8 cellular contexts compared by ENCODE assay signal in the genomic region with DNA sequence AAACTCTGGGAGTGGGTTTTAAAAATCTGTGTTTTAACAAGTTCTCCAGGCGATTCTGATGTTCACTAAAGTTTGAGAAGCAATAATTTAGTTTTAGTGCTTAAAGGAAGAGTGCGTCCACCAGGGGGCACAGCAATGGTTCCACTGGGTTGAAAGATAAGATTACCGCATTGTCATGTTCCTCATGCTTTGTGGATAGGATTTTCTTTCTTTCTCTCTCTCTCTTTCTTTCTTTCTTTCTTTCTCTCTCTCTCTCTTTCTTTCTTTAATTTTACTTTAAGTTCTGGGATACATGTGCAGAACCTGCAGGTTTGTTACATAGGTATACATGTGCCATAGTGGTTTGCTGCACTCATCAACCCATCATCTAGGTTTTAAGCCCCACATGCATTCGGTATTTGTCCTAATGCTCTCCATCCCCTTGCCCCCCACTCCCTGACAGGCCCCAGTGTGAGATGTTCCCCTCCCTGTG. TPM values are rescaled to one million over a fixed set of nuclear protein-coding genes. Genes with fewer than 3 reads are reported as not detected.
DNase-seq lines count a peak whose midpoint lies in the region; ATAC-seq, FAIRE-seq and TF ChIP-seq lines count a peak whose summit lies in the region.
"Not testable (repeated sequence)": the region's sequence is repeated elsewhere in the genome, so short reads cannot be mapped to it uniquely, and the experiment has no call there.

No MANE protein-coding gene starts in this region.

- H3K9ac ChIP-seq in PC-3 (ENCODE audit: low read length); H1 (replicated peaks in 1 of 4; ENCODE audit: extremely low read depth in 1 of 4, low read depth in 3 of 4, low read length in 3 of 4): not testable (repeated sequence)

- not testable (repeated sequence) for H3K4me1 ChIP-seq in PC-3 (ENCODE audit: insufficient read depth, low read length); H1 (replicated peaks in 1 of 4; ENCODE audit: control insufficient read depth in 3 of 4, insufficient read depth in 4 of 4, low read length in 3 of 4); lower lobe of right lung

- 46% methylated on average over 4 of the region's 4 CpGs; no CpG with 5 or more reads in 1 of the 2 experiments for WGBS in H1 (ENCODE audit: extremely low coverage in 1 of 2, insufficient coverage in 1 of 2, insufficient read length in 1 of 2, insufficient replicate concordance in 2 of 2, low coverage in 1 of 2, low lambda C conversion rate in 2 of 2, missing lambda C conversion rate in 1 of 2), 2 experiments

- H3K4me3 ChIP-seq in PC-3 (ENCODE audit: low read length); H1 (ENCODE audit: extremely low read depth in 1 of 4, insufficient read depth in 2 of 4, low read depth in 3 of 4, low read length in 4 of 4); lower lobe of right lung: not testable (repeated sequence)

- not testable (repeated sequence) for H4K20me1 ChIP-seq in PC-3 (ENCODE audit: low read length); H1 (replicated peaks in 1 of 2; ENCODE audit: control insufficient read depth in 1 of 2, insufficient read depth in 2 of 2, low read length in 2 of 2)

- H3K14ac ChIP-seq in H1 (ENCODE audit: insufficient read length), result not testable (repeated sequence)

- not testable (repeated sequence) for TF ChIP-seq POLR2A in H1 (IDR thresholded peaks at IDR 0.05; ENCODE audit: control extremely low read depth in 1 of 2, low read depth in 2 of 2, low read length in 2 of 2)

- DNase-seq in CD1c-positive myeloid dendritic cell (ENCODE audit: extremely low spot score) (peak; percentile 80), PC-3 (peak; percentile 81), H1 (ENCODE audit: low read depth in 1 of 2, low spot score in 2 of 2) (peak in 1 of 2 experiments; percentile 70), lower lobe of right lung (peak; percentile 84)
- peak; percentile 76 for DNase-seq in activated CD8-positive, alpha-beta memory T cell treated with anti-CD3 and anti-CD28 coated beads, Interleukin-2, amount 50 U/mL, for 4 hours
- DNase-seq in stimulated activated CD4-positive, alpha-beta T cell treated with anti-CD3 and anti-CD28 coated beads, TNF-alpha, amount 100 ng/mL, for 48 hours (ENCODE audit: low read depth in 3 of 3), result peak; percentile 38 to 80 (median 60)

- peak; percentile 70 for FAIRE-seq in H1 (lab: Jason Lieb, UNC)

- POLR2A ChIA-PET in PC-3 (lab: Charles Lee; ENCODE audit: unreplicated experiment), result not testable (repeated sequence)
- POLR2A ChIA-PET in H1 (lab: Charles Lee; ENCODE audit: partially characterized antibody), result interaction anchor here (0.7 kb wide), 1 partner anchor 106 kb away, joined by 3 read pairs; no protein-coding TSS in a partner anchor

- not testable (repeated sequence) for H4K5ac ChIP-seq in H1 (ENCODE audit: insufficient read length, low read depth, low read length)

- H3K36me3 ChIP-seq in KOPT-K1 (ENCODE audit: insufficient read depth, low read length); PC-3 (ENCODE audit: low read depth, low read length); H1 (ENCODE audit: control insufficient read depth in 2 of 4, insufficient read depth in 4 of 4, low read length in 3 of 4); lower lobe of right lung: not testable (repeated sequence)

- not testable (repeated sequence) for H2BK20ac ChIP-seq in H1 (ENCODE audit: low read length)

- BruUV-seq in PC-3 (replicated peaks; lab: Mats Ljungman, UMichigan), result not testable (repeated sequence)

- H2BK5ac ChIP-seq in H1 (ENCODE audit: low read depth, low read length), result not testable (repeated sequence)

- H3K23me2 ChIP-seq in H1 (ENCODE audit: low read depth, low read length), result not testable (repeated sequence)

- H3K27me3 ChIP-seq in PC-3 (ENCODE audit: low read length), result peaks cover 11% of the 10 kb centered on the region; the same call in 1 of the 2 replicates
- H3K27me3 ChIP-seq in H1 (replicated peaks in 1 of 4; ENCODE audit: control insufficient read depth in 3 of 4, extremely low read depth in 1 of 4, insufficient read depth in 3 of 4, low read length in 3 of 4); lower lobe of right lung (ENCODE audit: low read depth): not testable (repeated sequence)

- H4K91ac ChIP-seq in H1 (replicated peaks; ENCODE audit: insufficient read length, low read length), result not testable (repeated sequence)

- H3K9me3 ChIP-seq in KOPT-K1 (ENCODE audit: insufficient read depth, low read length, poor library complexity, severe bottlenecking), result peaks cover 20% of the 10 kb centered on the region
- H3K9me3 ChIP-seq in PC-3 (ENCODE audit: low read length); H1 (ENCODE audit: insufficient read depth in 2 of 2, low read depth in 1 of 2, low read length in 1 of 2); lower lobe of right lung: not testable (repeated sequence)

- TF ChIP-seq RAD21 in H1 (IDR thresholded peaks at IDR 0.05 in 1 of 2, conservative IDR thresholded peaks at IDR 0.05 in 1 of 2; ENCODE audit: low read depth in 2 of 2, low read length in 2 of 2), result peak; percentile 68 to 69

- 0 out of 2 replicates have a peak overlapping the region, but pooled peaks have one; percentile 46 for H2AFZ ChIP-seq in PC-3 (ENCODE audit: low read length)
- not testable (repeated sequence) for H2AFZ ChIP-seq in H1 (ENCODE audit: low read length)

- peak overlapping the region; percentile 63 for H3K27ac ChIP-seq in KOPT-K1 (ENCODE audit: low read depth, low read length, poor library complexity, severe bottlenecking)
- H3K27ac ChIP-seq in PC-3 (ENCODE audit: low read length); H1 (ENCODE audit: low read depth, low read length); lower lobe of right lung: not testable (repeated sequence)

- not testable (repeated sequence) for H3F3A ChIP-seq in PC-3 (ENCODE audit: low read length, unreplicated experiment)

- H3K23ac ChIP-seq in H1 (ENCODE audit: insufficient read length), result not testable (repeated sequence)

- H3K4me2 ChIP-seq in PC-3 (ENCODE audit: low read length); H1 (ENCODE audit: insufficient read depth in 1 of 2, low read depth in 2 of 2, low read length in 2 of 2): not testable (repeated sequence)

- not testable (repeated sequence) for H3K79me2 ChIP-seq in PC-3 (ENCODE audit: low read length); H1 (ENCODE audit: control insufficient read depth in 1 of 2, insufficient read depth in 2 of 2, low read length in 2 of 2)

- intact Hi-C loops in PC-3 (cut with micrococcal nuclease), result loop anchor here (1.0 kb wide), 4 partner anchors 72 to 176 kb away; no protein-coding TSS in a partner anchor
- intact Hi-C loops in lower lobe of right lung (cut with DNase I), result not testable (repeated sequence)

- not testable (repeated sequence) for H2AK5ac ChIP-seq in H1 (ENCODE audit: low read depth, low read length)

- peak; percentile 84 for ATAC-seq in GM21390 (IDR thresholded peaks at IDR 0.05; ENCODE audit: unreplicated experiment)
- ATAC-seq in PC-3, result peak; percentile 76
- ATAC-seq in lower lobe of right lung, result peak; percentile 78 to 79

- not testable (repeated sequence) for H3K18ac ChIP-seq in H1 (ENCODE audit: extremely low read depth, low read length)

- not testable (repeated sequence) for H3K4ac ChIP-seq in H1 (replicated peaks; ENCODE audit: insufficient read length, low read depth, low read length)

- peak; percentile 78 for TF ChIP-seq CTCF in PC-3 (conservative IDR thresholded peaks at IDR 0.05; ENCODE audit: low read depth, low read length)
- peak in 2 of 3 experiments; percentile 69 to 71; a peak in 3 of 4 replicates for TF ChIP-seq CTCF in H1 (IDR thresholded peaks at IDR 0.05; ENCODE audit: control extremely low read depth in 1 of 3, insufficient read depth in 1 of 3, low read depth in 1 of 3, low read length in 3 of 3)
- peak; percentile 76 for TF ChIP-seq CTCF in lower lobe of right lung (IDR thresholded peaks at IDR 0.05)

- CTCF ChIA-PET in PC-3 (lab: Charles Lee), result not testable (repeated sequence)
- CTCF ChIA-PET in H1 (lab: Charles Lee; ENCODE audit: partially characterized antibody), result interaction anchor here (0.6 to 1.3 kb wide), 7 partner anchors 17 to 646 kb away, joined by 3 to 5 read pairs (median 3); no protein-coding TSS in a partner anchor

- not testable (repeated sequence) for TF ChIP-seq EP300 in H1 (IDR thresholded peaks at IDR 0.05; ENCODE audit: borderline replicate concordance in 1 of 2, low read depth in 2 of 2, low read length in 2 of 2)

- not testable (repeated sequence) for H4K8ac ChIP-seq in H1 (ENCODE audit: extremely low read depth, insufficient read depth, low read length)

- not testable (repeated sequence) for H2BK120ac ChIP-seq in H1 (replicated peaks; ENCODE audit: low read depth, low read length)

- H2BK15ac ChIP-seq in H1 (ENCODE audit: low read length), result not testable (repeated sequence)

- H3K9me2 ChIP-seq in PC-3 (replicated peaks; ENCODE audit: low read length), result not testable (repeated sequence)

- not testable (repeated sequence) for H2BK12ac ChIP-seq in H1 (ENCODE audit: low read depth, low read length)

- not testable (repeated sequence) for H3K56ac ChIP-seq in H1 (replicated peaks; ENCODE audit: insufficient read length, low read depth, low read length)

- not testable (repeated sequence) for H3K79me1 ChIP-seq in H1 (ENCODE audit: low read depth, low read length)

RNA-seq across cellular contexts. Expression of gene TNFSF10, which starts 33.0 kb away (rescaled TPM):
- total RNA-seq in PC-3 (2014; rRNA removed), result 0.58 and 1.2 TPM in 2 replicates
- total RNA-seq in H1 (2021; fragmentation: NEBNext Ultra II Directional; extraction: Animal tissue kit (Norgen Biotek cat#: 25700)), result not detected in 2 replicates
- polyA plus RNA-seq in H1 (2011; rRNA removed), result 0.06 TPM in 1 of 2 replicates, not detected in the other
- polyA plus RNA-seq in H1 (2011; cell fraction: cytosol; rRNA removed), result 0.18 TPM
- polyA plus RNA-seq in H1 (2011; cell fraction: nucleus; rRNA removed), result not detected
- 0.12 to 0.23 TPM in 2 of 4 replicates, not detected in the others for polyA plus RNA-seq in H1 (2012, experiment 1 of 2)
- not detected for polyA plus RNA-seq in H1 (2012, experiment 2 of 2)
- 0.26 TPM for polyA plus RNA-seq in H1 (2013, experiment 1 of 2)
- 0.44 TPM for polyA plus RNA-seq in H1 (2013, experiment 2 of 2)
- not detected in 2 replicates for polyA minus RNA-seq in H1 (2011; rRNA and poly(A)+ RNA removed)
- not detected for polyA minus RNA-seq in H1 (2011; cell fraction: cytosol; rRNA and poly(A)+ RNA removed)
- not detected for polyA minus RNA-seq in H1 (2011; cell fraction: nucleus; rRNA and poly(A)+ RNA removed)
- 168 TPM for total RNA-seq in lower lobe of right lung

RNA-seq across cellular contexts. Expression of gene GHSR, which starts 42.0 kb away (rescaled TPM):
- total RNA-seq in PC-3 (2014; rRNA removed) (not detected in 2 replicates), lower lobe of right lung (not detected)
- total RNA-seq in H1 (2021; fragmentation: NEBNext Ultra II Directional; extraction: Animal tissue kit (Norgen Biotek cat#: 25700)), result not detected in 2 replicates
- not detected in 2 replicates for polyA plus RNA-seq in H1 (2011; rRNA removed)
- polyA plus RNA-seq in H1 (2011; cell fraction: cytosol; rRNA removed), result not detected
- not detected for polyA plus RNA-seq in H1 (2011; cell fraction: nucleus; rRNA removed)
- polyA plus RNA-seq in H1 (2012, experiment 1 of 2), result not detected in 4 replicates
- polyA plus RNA-seq in H1 (2012, experiment 2 of 2), result not detected
- polyA plus RNA-seq in H1 (2013, experiment 1 of 2), result not detected
- not detected for polyA plus RNA-seq in H1 (2013, experiment 2 of 2)
- polyA minus RNA-seq in H1 (2011; rRNA and poly(A)+ RNA removed), result not detected in 2 replicates
- not detected for polyA minus RNA-seq in H1 (2011; cell fraction: cytosol; rRNA and poly(A)+ RNA removed)
- not detected for polyA minus RNA-seq in H1 (2011; cell fraction: nucleus; rRNA and poly(A)+ RNA removed)

Comparison
In these comparisons a context has a peak if more than half of its experiments do, and no peak if none do; other contexts are left out.
1. RNA of gene TNFSF10, which starts 33.0 kb away (total RNA-seq): 168 TPM in lower lobe of right lung (single experiment); 0.58 to 1.2 TPM in PC-3 and not detected in H1; every median in the first group is over 10 times any median in the second.
2. Peak in every context shown above with its lines, with median percentiles within 50 percentile points of each other: ATAC-seq and CTCF ChIP-seq.